In genomic region chr7:84912993-84913635, GRCh38 we compare ENCODE assay signal across 1 cellular context.
TF ChIP-seq lines count a peak whose summit lies in the region.

No MANE protein-coding gene starts in this region.

TF ChIP-seq in K562, 482 proteins besides CTCF, POLR2A, EP300 and RAD21 (continued from another document and continues in another):
- TF ChIP-seq ZNF655 (CRISPR knock-in tag; IDR thresholded peaks at IDR 0.05) (no peak), ZSCAN29 (IDR thresholded peaks at IDR 0.05) (no peak), SAFB2 (IDR thresholded peaks at IDR 0.05; ENCODE audit: borderline replicate concordance, low read depth, low read length, severe bottlenecking) (no peak), ZNF764 (CRISPR knock-in tag; IDR thresholded peaks at IDR 0.05; ENCODE audit: low read depth) (no peak), CCAR2 (IDR thresholded peaks at IDR 0.05; ENCODE audit: low read depth, low read length) (no peak), BCOR (IDR thresholded peaks at IDR 0.05) (no peak), MAFF (IDR thresholded peaks at IDR 0.05; ENCODE audit: low read length) (no peak), THAP12 (CRISPR knock-in tag; IDR thresholded peaks at IDR 0.05) (no peak), PYGO2 (tag; IDR thresholded peaks at IDR 0.05) (peak; percentile 75; the same call in 1 of the 2 replicates), PBX2 (CRISPR knock-in tag; IDR thresholded peaks at IDR 0.05; ENCODE audit: low read depth) (no peak), PBX2 (tag; conservative IDR thresholded peaks at IDR 0.05; ENCODE audit: low read depth) (peak; percentile 69), CXXC5 (CRISPR knock-in tag; IDR thresholded peaks at IDR 0.05) (peak; percentile 86), NFE2L1 (tag; IDR thresholded peaks at IDR 0.05; ENCODE audit: borderline replicate concordance, low read depth) (peak; percentile 51; the same call in 1 of the 2 replicates), HDAC8 (tag; IDR thresholded peaks at IDR 0.05) (peak; percentile 84; the same call in 1 of the 2 replicates), ZNF280B (CRISPR knock-in tag; IDR thresholded peaks at IDR 0.05) (no peak), ZNF124 (CRISPR knock-in tag; IDR thresholded peaks at IDR 0.05) (no peak), TARDBP (IDR thresholded peaks at IDR 0.05) (no peak), CBX3 (IDR thresholded peaks at IDR 0.05; ENCODE audit: borderline replicate concordance in 1 of 2, low read length in 2 of 2) (no peak), ZNF76 (CRISPR knock-in tag; IDR thresholded peaks at IDR 0.05; ENCODE audit: borderline replicate concordance) (peak; percentile 59; the same call in 1 of the 2 replicates), HDAC1 (IDR thresholded peaks at IDR 0.05) (no peak), BDP1 (IDR thresholded peaks at IDR 0.05; ENCODE audit: insufficient read depth, insufficient read length) (no peak), SMAD4 (CRISPR knock-in tag; conservative IDR thresholded peaks at IDR 0.05) (peak; percentile 97), MTA2 (IDR thresholded peaks at IDR 0.05; ENCODE audit: low read depth) (peak; percentile 31; the same call in 1 of the 2 replicates), ZNF224 (CRISPR knock-in tag; IDR thresholded peaks at IDR 0.05) (no peak), ZNF780A (CRISPR knock-in tag; IDR thresholded peaks at IDR 0.05) (no peak), CLOCK (CRISPR knock-in tag; IDR thresholded peaks at IDR 0.05; ENCODE audit: borderline replicate concordance) (0 out of 2 replicates have a peak, but pooled peaks have one; percentile 45), ZC3H11A (IDR thresholded peaks at IDR 0.05; ENCODE audit: low read depth, low read length) (no peak), GTF2E2 (tag; IDR thresholded peaks at IDR 0.05) (no peak)
- TF ChIP-seq, protein P1, sequence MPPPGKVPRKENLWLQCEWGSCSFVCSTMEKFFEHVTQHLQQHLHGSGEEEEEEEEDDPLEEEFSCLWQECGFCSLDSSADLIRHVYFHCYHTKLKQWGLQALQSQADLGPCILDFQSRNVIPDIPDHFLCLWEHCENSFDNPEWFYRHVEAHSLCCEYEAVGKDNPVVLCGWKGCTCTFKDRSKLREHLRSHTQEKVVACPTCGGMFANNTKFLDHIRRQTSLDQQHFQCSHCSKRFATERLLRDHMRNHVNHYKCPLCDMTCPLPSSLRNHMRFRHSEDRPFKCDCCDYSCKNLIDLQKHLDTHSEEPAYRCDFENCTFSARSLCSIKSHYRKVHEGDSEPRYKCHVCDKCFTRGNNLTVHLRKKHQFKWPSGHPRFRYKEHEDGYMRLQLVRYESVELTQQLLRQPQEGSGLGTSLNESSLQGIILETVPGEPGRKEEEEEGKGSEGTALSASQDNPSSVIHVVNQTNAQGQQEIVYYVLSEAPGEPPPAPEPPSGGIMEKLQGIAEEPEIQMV (tag; conservative IDR thresholded peaks at IDR 0.05; ENCODE audit: low read depth), result peak; percentile 51; the same call in 1 of the 2 replicates
- TF ChIP-seq, protein P2, sequence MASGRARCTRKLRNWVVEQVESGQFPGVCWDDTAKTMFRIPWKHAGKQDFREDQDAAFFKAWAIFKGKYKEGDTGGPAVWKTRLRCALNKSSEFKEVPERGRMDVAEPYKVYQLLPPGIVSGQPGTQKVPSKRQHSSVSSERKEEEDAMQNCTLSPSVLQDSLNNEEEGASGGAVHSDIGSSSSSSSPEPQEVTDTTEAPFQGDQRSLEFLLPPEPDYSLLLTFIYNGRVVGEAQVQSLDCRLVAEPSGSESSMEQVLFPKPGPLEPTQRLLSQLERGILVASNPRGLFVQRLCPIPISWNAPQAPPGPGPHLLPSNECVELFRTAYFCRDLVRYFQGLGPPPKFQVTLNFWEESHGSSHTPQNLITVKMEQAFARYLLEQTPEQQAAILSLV (tag; IDR thresholded peaks at IDR 0.05), result peak; percentile 88
- TF ChIP-seq, protein P3, sequence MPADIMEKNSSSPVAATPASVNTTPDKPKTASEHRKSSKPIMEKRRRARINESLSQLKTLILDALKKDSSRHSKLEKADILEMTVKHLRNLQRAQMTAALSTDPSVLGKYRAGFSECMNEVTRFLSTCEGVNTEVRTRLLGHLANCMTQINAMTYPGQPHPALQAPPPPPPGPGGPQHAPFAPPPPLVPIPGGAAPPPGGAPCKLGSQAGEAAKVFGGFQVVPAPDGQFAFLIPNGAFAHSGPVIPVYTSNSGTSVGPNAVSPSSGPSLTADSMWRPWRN (IDR thresholded peaks at IDR 0.05; ENCODE audit: low read depth), result no peak
- TF ChIP-seq, protein P4, sequence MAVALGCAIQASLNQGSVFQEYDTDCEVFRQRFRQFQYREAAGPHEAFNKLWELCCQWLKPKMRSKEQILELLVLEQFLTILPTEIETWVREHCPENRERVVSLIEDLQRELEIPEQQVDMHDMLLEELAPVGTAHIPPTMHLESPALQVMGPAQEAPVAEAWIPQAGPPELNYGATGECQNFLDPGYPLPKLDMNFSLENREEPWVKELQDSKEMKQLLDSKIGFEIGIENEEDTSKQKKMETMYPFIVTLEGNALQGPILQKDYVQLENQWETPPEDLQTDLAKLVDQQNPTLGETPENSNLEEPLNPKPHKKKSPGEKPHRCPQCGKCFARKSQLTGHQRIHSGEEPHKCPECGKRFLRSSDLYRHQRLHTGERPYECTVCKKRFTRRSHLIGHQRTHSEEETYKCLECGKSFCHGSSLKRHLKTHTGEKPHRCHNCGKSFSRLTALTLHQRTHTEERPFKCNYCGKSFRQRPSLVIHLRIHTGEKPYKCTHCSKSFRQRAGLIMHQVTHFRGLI (CRISPR knock-in tag; IDR thresholded peaks at IDR 0.05), result peak; percentile 62; the same call in 1 of the 2 replicates
- TF ChIP-seq, protein P5, sequence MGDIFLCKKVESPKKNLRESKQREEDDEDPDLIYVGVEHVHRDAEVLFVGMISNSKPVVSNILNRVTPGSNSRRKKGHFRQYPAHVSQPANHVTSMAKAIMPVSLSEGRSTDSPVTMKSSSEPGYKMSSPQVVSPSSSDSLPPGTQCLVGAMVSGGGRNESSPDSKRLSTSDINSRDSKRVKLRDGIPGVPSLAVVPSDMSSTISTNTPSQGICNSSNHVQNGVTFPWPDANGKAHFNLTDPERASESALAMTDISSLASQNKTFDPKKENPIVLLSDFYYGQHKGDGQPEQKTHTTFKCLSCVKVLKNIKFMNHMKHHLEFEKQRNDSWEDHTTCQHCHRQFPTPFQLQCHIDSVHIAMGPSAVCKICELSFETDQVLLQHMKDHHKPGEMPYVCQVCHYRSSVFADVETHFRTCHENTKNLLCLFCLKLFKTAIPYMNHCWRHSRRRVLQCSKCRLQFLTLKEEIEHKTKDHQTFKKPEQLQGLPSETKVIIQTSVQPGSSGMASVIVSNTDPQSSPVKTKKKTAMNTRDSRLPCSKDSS (IDR thresholded peaks at IDR 0.05; ENCODE audit: low read depth, partially characterized antibody), result no peak
